12 cellular contexts compared by ENCODE assay signal in genomic region chr6:132817554-132818403, GRCh38. TPM values are rescaled to one million over a fixed set of nuclear protein-coding genes. Genes with fewer than 3 reads are reported as not detected.
DNase-seq lines count a peak whose midpoint lies in the region; ATAC-seq, FAIRE-seq and TF ChIP-seq lines count a peak whose summit lies in the region.
"Had no signal": no experiment of that assay in that cellular context is flagged by ENCODE, and none has a peak within 500 bp of the region (broad histone marks: within the 10 kb centered on the region; RNA-seq: fewer than 3 reads in every experiment).

No MANE protein-coding gene starts in this region.

- RAD21 ChIA-PET in GM12878 (lab: Charles Lee; ENCODE audit: unreplicated experiment): interaction anchor here (0.6 to 1.2 kb wide), 2 partner anchors 147 to 149 kb away, joined by 3 read pairs; no protein-coding TSS in a partner anchor

- FAIRE-seq in GM12878 (lab: Jason Lieb, UNC): no peak

- no peak overlapping the region for H2AFZ ChIP-seq in KMS-11 (ENCODE audit: low read depth)
- no peak overlapping the region for H2AFZ ChIP-seq in GM12878 (ENCODE audit: control insufficient read depth, low read depth, low read length)

- H3K4me2 ChIP-seq in KMS-11 (0 out of 2 replicates have a peak overlapping the region, but pooled peaks have one; percentile 97), GM12878 (ENCODE audit: control insufficient read depth, insufficient read depth) (0 out of 2 replicates have a peak overlapping the region, but pooled peaks have one; percentile 1)

- DNase-seq in cardiac muscle cell (ENCODE audit: low read depth in 1 of 2, low spot score in 1 of 2) (no peak), cardiac septum (ENCODE audit: low spot score) (no peak), GM12878 (ENCODE audit: low read depth, low spot score) (no peak), NCI-H226 (no peak), progenitor cell of endocrine pancreas (ENCODE audit: low spot score, unreplicated experiment) (no peak), left lobe of liver (ENCODE audit: low spot score) (no peak)
- DNase-seq in stimulated activated naive B cell treated with anti-CD40 and anti-IgM and Interleukin-4, amounts not matched to agents 10 μg/mL and 1 μg/mL and 100 μg/mL, for 72 hours: no peak
- DNase-seq: activated gamma-delta T cell treated with Interleukin-2 at 50 U/mL for 16 hours, posterior cingulate gyrus had no signal

- H3K36me3 Mint-ChIP-seq in stimulated activated naive B cell treated with anti-CD40 and anti-IgM and Interleukin-4, amounts not matched to agents 10 μg/mL and 1 μg/mL and 100 μg/mL, for 72 hours: peaks cover 57 to 64% of the 10 kb centered on the region in 2 donors
- peaks cover 37% of the 10 kb centered on the region for H3K36me3 Mint-ChIP-seq in progenitor cell of endocrine pancreas (ENCODE audit: insufficient read depth)

- H3K4me1 Mint-ChIP-seq in stimulated activated naive B cell treated with anti-CD40 and anti-IgM and Interleukin-4, amounts not matched to agents 10 μg/mL and 1 μg/mL and 100 μg/mL, for 72 hours: peaks cover 28 to 57% of the 10 kb centered on the region in 2 donors
- peaks cover 27% of the 10 kb centered on the region for H3K4me1 Mint-ChIP-seq in progenitor cell of endocrine pancreas (ENCODE audit: low read depth)

- 0 out of 2 replicates have a peak, but pooled peaks have one; percentile 33 for TF ChIP-seq POLR2A in GM12878 (IDR thresholded peaks at IDR 0.05; ENCODE audit: low read depth, low read length)

- no peaks in the 10 kb centered on the region for H3K27me3 ChIP-seq in cardiac muscle cell
- no peaks in the 10 kb centered on the region for H3K27me3 ChIP-seq in KMS-11 (ENCODE audit: insufficient read depth, low read depth)
- no peaks in the 10 kb centered on the region for H3K27me3 ChIP-seq in GM12878 (replicated peaks in 1 of 2; ENCODE audit: control insufficient read depth in 2 of 2, insufficient read depth in 2 of 2, low read length in 1 of 2)

- ATAC-seq in GM12878: no peak
- no peak for ATAC-seq in stimulated activated naive B cell treated with anti-CD40 and anti-IgM and Interleukin-4, amounts not matched to agents 10 μg/mL and 1 μg/mL and 100 μg/mL, for 72 hours (replicated peaks)
- no peak for ATAC-seq in left lobe of liver

- 80% methylated on average over 10 of the region's 10 CpGs for WGBS in GM12878 (ENCODE audit: insufficient coverage, insufficient replicate concordance, low lambda C conversion rate, missing lambda C conversion rate)

- intact Hi-C loops in cardiac septum (cut with DNase I) (no loop called here), GM12878 (cut with micrococcal nuclease; ENCODE audit: unreplicated experiment) (no loop called here)

- POLR2A ChIA-PET in GM12878 (lab: Charles Lee): no interaction called here

- no TSS peak for BruUV-seq in GM12878 (replicated peaks; lab: Mats Ljungman, UMichigan)

- H3K9ac ChIP-seq in KMS-11 (peak overlapping the region; percentile 4; the same call in 1 of the 2 replicates), GM12878 (ENCODE audit: control insufficient read depth, insufficient read depth, low read length) (no peak overlapping the region)

- H3K79me2 ChIP-seq in KMS-11 (ENCODE audit: insufficient read depth, low read depth) (peaks cover 26% of the 10 kb centered on the region), GM12878 (ENCODE audit: control insufficient read depth, insufficient read depth, low read length) (peaks cover 26% of the 10 kb centered on the region)

- in situ Hi-C loops in GM12878 (cut with MboI): no loop called here

- H4K20me1 ChIP-seq in KMS-11 (ENCODE audit: insufficient read depth) (peaks cover 37% of the 10 kb centered on the region), GM12878 (ENCODE audit: control insufficient read depth, insufficient read depth) (peaks cover 5% of the 10 kb centered on the region; the same call in 1 of the 2 replicates)

- H3K27ac ChIP-seq in cardiac muscle cell (peak overlapping the region; percentile 20), KMS-11 (peak overlapping the region; percentile 49; the same call in 1 of the 2 replicates), GM12878 (ENCODE audit: control insufficient read depth, insufficient read depth) (no peak overlapping the region)
- H3K27ac ChIP-seq: thoracic aorta had no signal

- TF ChIP-seq CTCF in cardiac muscle cell (IDR thresholded peaks at IDR 0.05; ENCODE audit: low read depth, low read length): no peak
- TF ChIP-seq CTCF in KMS-11 (conservative IDR thresholded peaks at IDR 0.05; ENCODE audit: low read depth, low read length): no peak
- TF ChIP-seq CTCF in GM12878 (IDR thresholded peaks at IDR 0.05 in 2 of 3, conservative IDR thresholded peaks at IDR 0.05 in 1 of 3; ENCODE audit: control insufficient read depth in 2 of 3, extremely low read depth in 1 of 3, insufficient read depth in 1 of 3, low read depth in 3 of 3, low read length in 3 of 3): no peak
- TF ChIP-seq CTCF in progenitor cell of endocrine pancreas (IDR thresholded peaks at IDR 0.05; ENCODE audit: unreplicated experiment): no peak

- no peak for TF ChIP-seq RAD21 in GM12878 (IDR thresholded peaks at IDR 0.05; ENCODE audit: insufficient read depth, low read depth, low read length)

- no peaks in the 10 kb centered on the region for H3K27me3 Mint-ChIP-seq in stimulated activated naive B cell treated with anti-CD40 and anti-IgM and Interleukin-4, amounts not matched to agents 10 μg/mL and 1 μg/mL and 100 μg/mL, for 72 hours
- H3K27me3 Mint-ChIP-seq in progenitor cell of endocrine pancreas: no peaks in the 10 kb centered on the region
- H3K27me3 Mint-ChIP-seq: dendritic cell treated with granulocyte-macrophage colony-stimulating factor and Interleukin-4, amounts not matched to agents 40 ng/mL and 50 ng/mL, for 4 days had no signal

- H3K27ac Mint-ChIP-seq in stimulated activated naive B cell treated with anti-CD40 and anti-IgM and Interleukin-4, amounts not matched to agents 10 μg/mL and 1 μg/mL and 100 μg/mL, for 72 hours: peak overlapping the region; percentile 65
- H3K27ac Mint-ChIP-seq in progenitor cell of endocrine pancreas: no peak overlapping the region
- H3K27ac Mint-ChIP-seq: dendritic cell treated with granulocyte-macrophage colony-stimulating factor and Interleukin-4, amounts not matched to agents 40 ng/mL and 50 ng/mL, for 4 days had no signal

- SMC1A ChIA-PET in GM12878 (lab: Charles Lee; ENCODE audit: uncharacterized antibody, unreplicated experiment): interaction anchor here (1.2 to 2.3 kb wide), 4 partner anchors 8 to 54 kb away, joined by 3 to 10 read pairs (median 3); partner anchors contain the start of gene SLC18B1

- H3K4me1 ChIP-seq in cardiac muscle cell (ENCODE audit: low read depth): peaks cover 11% of the 10 kb centered on the region
- H3K4me1 ChIP-seq in KMS-11 (ENCODE audit: low read depth, poor library complexity, severe bottlenecking): peaks cover 23% of the 10 kb centered on the region
- H3K4me1 ChIP-seq in GM12878 (ENCODE audit: control insufficient read depth, insufficient read depth, low read length): no peaks in the 10 kb centered on the region

- H3K36me3 ChIP-seq in cardiac muscle cell (peaks cover 35% of the 10 kb centered on the region), KMS-11 (ENCODE audit: insufficient read depth) (peaks cover 26% of the 10 kb centered on the region; the same call in 1 of the 2 replicates), GM12878 (ENCODE audit: control insufficient read depth in 2 of 2, insufficient read depth in 2 of 2, low read length in 1 of 2) (peaks cover 7 to 14% of the 10 kb centered on the region in 2 experiments)

- peak overlapping the region; percentile 39 to 56 for H3K4me3 Mint-ChIP-seq in stimulated activated naive B cell treated with anti-CD40 and anti-IgM and Interleukin-4, amounts not matched to agents 10 μg/mL and 1 μg/mL and 100 μg/mL, for 72 hours
- H3K4me3 Mint-ChIP-seq in progenitor cell of endocrine pancreas (ENCODE audit: low read depth): no peak overlapping the region
- H3K4me3 Mint-ChIP-seq: dendritic cell treated with granulocyte-macrophage colony-stimulating factor and Interleukin-4, amounts not matched to agents 40 ng/mL and 50 ng/mL, for 4 days had no signal

- no peak for TF ChIP-seq EP300 in GM12878 (IDR thresholded peaks at IDR 0.05; ENCODE audit: borderline replicate concordance in 1 of 2, control insufficient read depth in 1 of 2, low read depth in 2 of 2, low read length in 2 of 2)

- H3K9me3 ChIP-seq in cardiac muscle cell (ENCODE audit: low read depth): no peaks in the 10 kb centered on the region
- H3K9me3 ChIP-seq in GM12878 (replicated peaks; ENCODE audit: control insufficient read depth, insufficient read depth, low read length): no peaks in the 10 kb centered on the region
- H3K9me3 ChIP-seq: thoracic aorta had no signal

- no peaks in the 10 kb centered on the region for H3K9me3 Mint-ChIP-seq in stimulated activated naive B cell treated with anti-CD40 and anti-IgM and Interleukin-4, amounts not matched to agents 10 μg/mL and 1 μg/mL and 100 μg/mL, for 72 hours
- no peaks in the 10 kb centered on the region for H3K9me3 Mint-ChIP-seq in progenitor cell of endocrine pancreas (ENCODE audit: low read depth)
- H3K9me3 Mint-ChIP-seq: dendritic cell treated with granulocyte-macrophage colony-stimulating factor and Interleukin-4, amounts not matched to agents 40 ng/mL and 50 ng/mL, for 4 days had no signal

- CTCF ChIA-PET in GM12878 (lab: Yijun Ruan, JAX): interaction anchor here (0.6 to 4.4 kb wide), 5 partner anchors 15 to 148 kb away, joined by 3 to 25 read pairs (median 3); partner anchors contain the start of gene SLC18B1

- H3K4me3 ChIP-seq in cardiac muscle cell (no peak overlapping the region), KMS-11 (IDR thresholded peaks at IDR 0.05; ENCODE audit: insufficient read depth, low read depth, low read length) (no peak overlapping the region), GM12878 (0 out of 2 replicates have a peak overlapping the region, but pooled peaks have one; percentile 94)
- H3K4me3 ChIP-seq: thoracic aorta had no signal

RNA-seq across cellular contexts. Expression of gene RPS12, which starts 3.4 kb away (rescaled TPM):
- total RNA-seq in cardiac muscle cell: 579 and 830 TPM in 2 replicates
- polyA plus RNA-seq in cardiac muscle cell: 348 and 386 TPM in 2 replicates
- 366 TPM for total RNA-seq in cardiac septum
- total RNA-seq in GM12878 (2013; cell fraction: nucleolus; rRNA removed): 143 and 167 TPM in 2 replicates
- total RNA-seq in GM12878 (2014; rRNA removed): 2,747 and 2,993 TPM in 2 replicates
- total RNA-seq in GM12878 (2014; rRNA removed; fragmentation: Illumina TruSeq; extraction: Trizol): 2,703 and 2,713 TPM in 2 replicates
- total RNA-seq in GM12878 (2021): 1,613 and 1,701 TPM in 2 replicates
- polyA plus RNA-seq in GM12878 (2011; ENCODE audit: low read depth): 9,977 TPM
- 2,437 and 2,746 TPM in 2 replicates for polyA plus RNA-seq in GM12878 (2011; rRNA removed)
- polyA plus RNA-seq in GM12878 (2011; cell fraction: cytosol; rRNA removed): 4,228 and 4,382 TPM in 2 replicates
- polyA plus RNA-seq in GM12878 (2011; cell fraction: nucleus; rRNA removed): 858 and 889 TPM in 2 replicates
- 5,102 and 5,170 TPM in 2 replicates for polyA plus RNA-seq in GM12878 (2012)
- polyA plus RNA-seq in GM12878 (2014; fragmentation: Illumina TruSeq; extraction: Trizol): 1,209 and 1,555 TPM in 2 replicates
- 1,000 to 10,000 TPM; 2,955 to 3,077 TPM for polyA plus RNA-seq in GM12878 (2014; fragmentation: Nextera tagmentation; extraction: Ambion mirVana)
- 3,381 and 3,739 TPM in 2 replicates for polyA plus RNA-seq in GM12878 (2014; rRNA removed)
- 1,000 to 10,000 TPM; 1,013 to 1,054 TPM for polyA plus RNA-seq in GM12878 (2016; fragmentation: Nextera tagmentation; extraction: Ambion mirVana)
- polyA minus RNA-seq in GM12878 (2011; rRNA and poly(A)+ RNA removed): 2,493 and 2,865 TPM in 2 replicates
- polyA minus RNA-seq in GM12878 (2011; cell fraction: cytosol; rRNA and poly(A)+ RNA removed): 513 and 522 TPM in 2 replicates
- polyA minus RNA-seq in GM12878 (2011; cell fraction: nucleus; rRNA and poly(A)+ RNA removed): 216 and 336 TPM in 2 replicates
- 986 and 1,038 TPM in 2 replicates for total RNA-seq in progenitor cell of endocrine pancreas
- 384 TPM for total RNA-seq in left lobe of liver

RNA-seq across cellular contexts. Expression of gene SLC18B1, which starts 19.3 kb away (rescaled TPM):
- total RNA-seq in cardiac muscle cell: 9.3 and 12.6 TPM in 2 replicates
- 18.7 and 24.8 TPM in 2 replicates for polyA plus RNA-seq in cardiac muscle cell
- 1.2 TPM for total RNA-seq in cardiac septum
- 7.1 and 7.3 TPM in 2 replicates for total RNA-seq in GM12878 (2013; cell fraction: nucleolus; rRNA removed)
- 7.2 and 11.4 TPM in 2 replicates for total RNA-seq in GM12878 (2014; rRNA removed)
- 8.4 and 8.5 TPM in 2 replicates for total RNA-seq in GM12878 (2014; rRNA removed; fragmentation: Illumina TruSeq; extraction: Trizol)
- 7.0 and 7.8 TPM in 2 replicates for total RNA-seq in GM12878 (2021)
- 3.5 TPM for polyA plus RNA-seq in GM12878 (2011; ENCODE audit: low read depth)
- 3.6 and 5.3 TPM in 2 replicates for polyA plus RNA-seq in GM12878 (2011; rRNA removed)
- polyA plus RNA-seq in GM12878 (2011; cell fraction: cytosol; rRNA removed): 1.4 and 1.7 TPM in 2 replicates
- polyA plus RNA-seq in GM12878 (2011; cell fraction: nucleus; rRNA removed): 2.3 and 3.1 TPM in 2 replicates
- polyA plus RNA-seq in GM12878 (2012): 4.6 and 5.4 TPM in 2 replicates
- 9.7 and 13.0 TPM in 2 replicates for polyA plus RNA-seq in GM12878 (2014; fragmentation: Illumina TruSeq; extraction: Trizol)
- polyA plus RNA-seq in GM12878 (2014; fragmentation: Nextera tagmentation; extraction: Ambion mirVana): 1 to 10 TPM; 3.5 to 6.3 TPM
- 5.3 and 6.6 TPM in 2 replicates for polyA plus RNA-seq in GM12878 (2014; rRNA removed)
- polyA plus RNA-seq in GM12878 (2016; fragmentation: Nextera tagmentation; extraction: Ambion mirVana): 10 to 100 TPM in 1 of 2 experiments, 1 to 10 TPM in 1; 8.5 to 11.8 TPM
- 2.8 and 3.3 TPM in 2 replicates for polyA minus RNA-seq in GM12878 (2011; rRNA and poly(A)+ RNA removed)
- polyA minus RNA-seq in GM12878 (2011; cell fraction: cytosol; rRNA and poly(A)+ RNA removed): 0.52 and 0.67 TPM in 2 replicates
- polyA minus RNA-seq in GM12878 (2011; cell fraction: nucleus; rRNA and poly(A)+ RNA removed): 0.67 and 0.73 TPM in 2 replicates
- 19.1 and 19.5 TPM in 2 replicates for total RNA-seq in progenitor cell of endocrine pancreas
- total RNA-seq in left lobe of liver: 4.5 TPM
